In the genomic region with DNA sequence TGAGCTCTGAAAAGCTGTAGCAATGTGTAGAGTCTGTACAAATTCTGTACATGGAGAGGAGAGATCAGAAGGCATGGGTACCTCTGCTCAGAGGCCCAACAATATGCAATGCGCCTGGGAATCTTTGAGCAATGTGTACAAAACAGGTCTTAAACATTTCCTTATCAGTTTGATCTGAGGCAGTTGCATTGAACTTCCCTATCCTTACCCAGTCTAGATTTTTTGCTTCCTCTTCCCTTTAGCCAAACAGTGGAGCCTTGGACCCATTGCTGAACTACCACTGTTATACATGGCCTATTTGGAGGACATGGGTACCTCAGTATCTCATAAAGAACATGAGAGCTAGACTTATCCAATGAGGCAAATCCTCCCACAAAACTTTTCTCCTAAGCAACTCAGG, we compare ENCODE assay signal across 1 cellular context.
TF ChIP-seq lines count a peak whose summit lies in the region.

No MANE protein-coding gene starts in this region.

TF ChIP-seq in K562, 482 proteins besides CTCF, POLR2A, EP300 and RAD21 (continued from another document):
- TF ChIP-seq, protein P1, sequence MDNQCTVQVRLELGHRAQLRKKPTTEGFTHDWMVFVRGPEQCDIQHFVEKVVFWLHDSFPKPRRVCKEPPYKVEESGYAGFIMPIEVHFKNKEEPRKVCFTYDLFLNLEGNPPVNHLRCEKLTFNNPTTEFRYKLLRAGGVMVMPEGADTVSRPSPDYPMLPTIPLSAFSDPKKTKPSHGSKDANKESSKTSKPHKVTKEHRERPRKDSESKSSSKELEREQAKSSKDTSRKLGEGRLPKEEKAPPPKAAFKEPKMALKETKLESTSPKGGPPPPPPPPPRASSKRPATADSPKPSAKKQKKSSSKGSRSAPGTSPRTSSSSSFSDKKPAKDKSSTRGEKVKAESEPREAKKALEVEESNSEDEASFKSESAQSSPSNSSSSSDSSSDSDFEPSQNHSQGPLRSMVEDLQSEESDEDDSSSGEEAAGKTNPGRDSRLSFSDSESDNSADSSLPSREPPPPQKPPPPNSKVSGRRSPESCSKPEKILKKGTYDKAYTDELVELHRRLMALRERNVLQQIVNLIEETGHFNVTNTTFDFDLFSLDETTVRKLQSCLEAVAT (IDR thresholded peaks at IDR 0.05), result no peak
- TF ChIP-seq ZBTB8A (IDR thresholded peaks at IDR 0.05; ENCODE audit: partially characterized antibody), result no peak
- TF ChIP-seq SPI1 (IDR thresholded peaks at IDR 0.05; ENCODE audit: borderline replicate concordance, low read depth, low read length), result no peak
- peak; percentile 71; the same call in 1 of the 2 replicates for TF ChIP-seq HSF4 (CRISPR knock-in tag; IDR thresholded peaks at IDR 0.05; ENCODE audit: borderline replicate concordance)
- TF ChIP-seq, protein P2, sequence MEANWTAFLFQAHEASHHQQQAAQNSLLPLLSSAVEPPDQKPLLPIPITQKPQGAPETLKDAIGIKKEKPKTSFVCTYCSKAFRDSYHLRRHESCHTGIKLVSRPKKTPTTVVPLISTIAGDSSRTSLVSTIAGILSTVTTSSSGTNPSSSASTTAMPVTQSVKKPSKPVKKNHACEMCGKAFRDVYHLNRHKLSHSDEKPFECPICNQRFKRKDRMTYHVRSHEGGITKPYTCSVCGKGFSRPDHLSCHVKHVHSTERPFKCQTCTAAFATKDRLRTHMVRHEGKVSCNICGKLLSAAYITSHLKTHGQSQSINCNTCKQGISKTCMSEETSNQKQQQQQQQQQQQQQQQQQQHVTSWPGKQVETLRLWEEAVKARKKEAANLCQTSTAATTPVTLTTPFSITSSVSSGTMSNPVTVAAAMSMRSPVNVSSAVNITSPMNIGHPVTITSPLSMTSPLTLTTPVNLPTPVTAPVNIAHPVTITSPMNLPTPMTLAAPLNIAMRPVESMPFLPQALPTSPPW (CRISPR knock-in tag; IDR thresholded peaks at IDR 0.05), result no peak; the same call in 1 of the 2 replicates
- TF ChIP-seq, protein P3, sequence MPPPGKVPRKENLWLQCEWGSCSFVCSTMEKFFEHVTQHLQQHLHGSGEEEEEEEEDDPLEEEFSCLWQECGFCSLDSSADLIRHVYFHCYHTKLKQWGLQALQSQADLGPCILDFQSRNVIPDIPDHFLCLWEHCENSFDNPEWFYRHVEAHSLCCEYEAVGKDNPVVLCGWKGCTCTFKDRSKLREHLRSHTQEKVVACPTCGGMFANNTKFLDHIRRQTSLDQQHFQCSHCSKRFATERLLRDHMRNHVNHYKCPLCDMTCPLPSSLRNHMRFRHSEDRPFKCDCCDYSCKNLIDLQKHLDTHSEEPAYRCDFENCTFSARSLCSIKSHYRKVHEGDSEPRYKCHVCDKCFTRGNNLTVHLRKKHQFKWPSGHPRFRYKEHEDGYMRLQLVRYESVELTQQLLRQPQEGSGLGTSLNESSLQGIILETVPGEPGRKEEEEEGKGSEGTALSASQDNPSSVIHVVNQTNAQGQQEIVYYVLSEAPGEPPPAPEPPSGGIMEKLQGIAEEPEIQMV (tag; conservative IDR thresholded peaks at IDR 0.05; ENCODE audit: low read depth), result 0 out of 2 replicates have a peak, but pooled peaks have one; percentile 49
- TF ChIP-seq, protein P4, sequence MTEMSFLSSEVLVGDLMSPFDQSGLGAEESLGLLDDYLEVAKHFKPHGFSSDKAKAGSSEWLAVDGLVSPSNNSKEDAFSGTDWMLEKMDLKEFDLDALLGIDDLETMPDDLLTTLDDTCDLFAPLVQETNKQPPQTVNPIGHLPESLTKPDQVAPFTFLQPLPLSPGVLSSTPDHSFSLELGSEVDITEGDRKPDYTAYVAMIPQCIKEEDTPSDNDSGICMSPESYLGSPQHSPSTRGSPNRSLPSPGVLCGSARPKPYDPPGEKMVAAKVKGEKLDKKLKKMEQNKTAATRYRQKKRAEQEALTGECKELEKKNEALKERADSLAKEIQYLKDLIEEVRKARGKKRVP (CRISPR knock-in tag; IDR thresholded peaks at IDR 0.05), result peak; percentile 20; the same call in 1 of the 2 replicates
- TF ChIP-seq ZNF589 (CRISPR knock-in tag; IDR thresholded peaks at IDR 0.05; ENCODE audit: low read depth), result peak; percentile 80
- TF ChIP-seq HOXB6 (CRISPR knock-in tag; IDR thresholded peaks at IDR 0.05; ENCODE audit: borderline replicate concordance), result no peak
- TF ChIP-seq CEBPG (CRISPR knock-in tag; IDR thresholded peaks at IDR 0.05), result no peak
- TF ChIP-seq CEBPG (tag; conservative IDR thresholded peaks at IDR 0.05 in 1 of 2, IDR thresholded peaks at IDR 0.05 in 1 of 2), result no peak
- no peak for TF ChIP-seq E2F1 (CRISPR knock-in tag; IDR thresholded peaks at IDR 0.05)
- TF ChIP-seq ZNF707 (CRISPR knock-in tag; conservative IDR thresholded peaks at IDR 0.05), result no peak
- peak; percentile 29; the same call in 1 of the 2 replicates for TF ChIP-seq KLF6 (CRISPR knock-in tag; IDR thresholded peaks at IDR 0.05; ENCODE audit: borderline replicate concordance)
- peak; percentile 59; the same call in 1 of the 2 replicates for TF ChIP-seq ZNF766 (CRISPR knock-in tag; conservative IDR thresholded peaks at IDR 0.05)
- peak; percentile 35; the same call in 1 of the 2 replicates for TF ChIP-seq CTBP1 (IDR thresholded peaks at IDR 0.05; ENCODE audit: borderline replicate concordance)
- TF ChIP-seq SIN3B (IDR thresholded peaks at IDR 0.05; ENCODE audit: low read depth), result no peak
- no peak for TF ChIP-seq U2AF2 (optimal IDR thresholded peaks at IDR 0.05; ENCODE audit: low read depth, low read length)
- no peak for TF ChIP-seq NR2C1 (IDR thresholded peaks at IDR 0.05)
- TF ChIP-seq NR2C1 (tag; IDR thresholded peaks at IDR 0.05), result peak; percentile 46
- 0 out of 2 replicates have a peak, but pooled peaks have one; percentile 2 for TF ChIP-seq NFE2L1 (tag; IDR thresholded peaks at IDR 0.05; ENCODE audit: borderline replicate concordance, low read depth)
- TF ChIP-seq FOS (IDR thresholded peaks at IDR 0.05; ENCODE audit: extremely low read depth, insufficient read length), result no peak
- TF ChIP-seq CXXC5 (CRISPR knock-in tag; IDR thresholded peaks at IDR 0.05), result no peak; the same call in 1 of the 2 replicates
- peak; percentile 11; the same call in 1 of the 2 replicates for TF ChIP-seq ELF4 (CRISPR knock-in tag; IDR thresholded peaks at IDR 0.05)
- TF ChIP-seq ELF2 (CRISPR knock-in tag; IDR thresholded peaks at IDR 0.05), result no peak
- TF ChIP-seq YBX1 (IDR thresholded peaks at IDR 0.05), result no peak
- no peak for TF ChIP-seq STAT5B (CRISPR knock-in tag; IDR thresholded peaks at IDR 0.05)
- TF ChIP-seq SMAD4 (CRISPR knock-in tag; conservative IDR thresholded peaks at IDR 0.05), result peak; percentile 39; the same call in 1 of the 2 replicates
- no peak for TF ChIP-seq ZNF655 (CRISPR knock-in tag; IDR thresholded peaks at IDR 0.05)
- TF ChIP-seq, protein P5, sequence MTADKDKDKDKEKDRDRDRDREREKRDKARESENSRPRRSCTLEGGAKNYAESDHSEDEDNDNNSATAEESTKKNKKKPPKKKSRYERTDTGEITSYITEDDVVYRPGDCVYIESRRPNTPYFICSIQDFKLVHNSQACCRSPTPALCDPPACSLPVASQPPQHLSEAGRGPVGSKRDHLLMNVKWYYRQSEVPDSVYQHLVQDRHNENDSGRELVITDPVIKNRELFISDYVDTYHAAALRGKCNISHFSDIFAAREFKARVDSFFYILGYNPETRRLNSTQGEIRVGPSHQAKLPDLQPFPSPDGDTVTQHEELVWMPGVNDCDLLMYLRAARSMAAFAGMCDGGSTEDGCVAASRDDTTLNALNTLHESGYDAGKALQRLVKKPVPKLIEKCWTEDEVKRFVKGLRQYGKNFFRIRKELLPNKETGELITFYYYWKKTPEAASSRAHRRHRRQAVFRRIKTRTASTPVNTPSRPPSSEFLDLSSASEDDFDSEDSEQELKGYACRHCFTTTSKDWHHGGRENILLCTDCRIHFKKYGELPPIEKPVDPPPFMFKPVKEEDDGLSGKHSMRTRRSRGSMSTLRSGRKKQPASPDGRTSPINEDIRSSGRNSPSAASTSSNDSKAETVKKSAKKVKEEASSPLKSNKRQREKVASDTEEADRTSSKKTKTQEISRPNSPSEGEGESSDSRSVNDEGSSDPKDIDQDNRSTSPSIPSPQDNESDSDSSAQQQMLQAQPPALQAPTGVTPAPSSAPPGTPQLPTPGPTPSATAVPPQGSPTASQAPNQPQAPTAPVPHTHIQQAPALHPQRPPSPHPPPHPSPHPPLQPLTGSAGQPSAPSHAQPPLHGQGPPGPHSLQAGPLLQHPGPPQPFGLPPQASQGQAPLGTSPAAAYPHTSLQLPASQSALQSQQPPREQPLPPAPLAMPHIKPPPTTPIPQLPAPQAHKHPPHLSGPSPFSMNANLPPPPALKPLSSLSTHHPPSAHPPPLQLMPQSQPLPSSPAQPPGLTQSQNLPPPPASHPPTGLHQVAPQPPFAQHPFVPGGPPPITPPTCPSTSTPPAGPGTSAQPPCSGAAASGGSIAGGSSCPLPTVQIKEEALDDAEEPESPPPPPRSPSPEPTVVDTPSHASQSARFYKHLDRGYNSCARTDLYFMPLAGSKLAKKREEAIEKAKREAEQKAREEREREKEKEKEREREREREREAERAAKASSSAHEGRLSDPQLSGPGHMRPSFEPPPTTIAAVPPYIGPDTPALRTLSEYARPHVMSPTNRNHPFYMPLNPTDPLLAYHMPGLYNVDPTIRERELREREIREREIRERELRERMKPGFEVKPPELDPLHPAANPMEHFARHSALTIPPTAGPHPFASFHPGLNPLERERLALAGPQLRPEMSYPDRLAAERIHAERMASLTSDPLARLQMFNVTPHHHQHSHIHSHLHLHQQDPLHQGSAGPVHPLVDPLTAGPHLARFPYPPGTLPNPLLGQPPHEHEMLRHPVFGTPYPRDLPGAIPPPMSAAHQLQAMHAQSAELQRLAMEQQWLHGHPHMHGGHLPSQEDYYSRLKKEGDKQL (CRISPR knock-in tag; IDR thresholded peaks at IDR 0.05; ENCODE audit: borderline replicate concordance), result no peak
- 0 out of 2 replicates have a peak, but pooled peaks have one; percentile 46 for TF ChIP-seq CREB3 (tag; conservative IDR thresholded peaks at IDR 0.05; ENCODE audit: low read depth)
- TF ChIP-seq ZNF12 (CRISPR knock-in tag; IDR thresholded peaks at IDR 0.05), result no peak
- TF ChIP-seq GATA2 (CRISPR knock-in tag; IDR thresholded peaks at IDR 0.05), result 0 out of 2 replicates have a peak, but pooled peaks have one; percentile 52
